In genomic region chr5:74693176-74693575, GRCh38 we compare ENCODE assay signal across 17 cellular contexts. TPM values are rescaled to one million over a fixed set of nuclear protein-coding genes. Genes with fewer than 3 reads are reported as not detected.
DNase-seq lines count a peak whose midpoint lies in the region; ATAC-seq and TF ChIP-seq lines count a peak whose summit lies in the region.
"Had no signal": no experiment of that assay in that cellular context is flagged by ENCODE, and none has a peak within 500 bp of the region (broad histone marks: within the 10 kb centered on the region; RNA-seq: fewer than 3 reads in every experiment).

No MANE protein-coding gene starts in this region.

- no peak overlapping the region for H4K8ac ChIP-seq in trophoblast cell (ENCODE audit: low read depth, low read length)

- H3K9me3 Mint-ChIP-seq in GM23338: no peaks in the 10 kb centered on the region

- H2AK5ac ChIP-seq in trophoblast cell (ENCODE audit: low read length): no peak overlapping the region

- H4K91ac ChIP-seq in trophoblast cell (ENCODE audit: low read depth, low read length): no peak overlapping the region

- H2BK120ac ChIP-seq in trophoblast cell (ENCODE audit: insufficient read depth, low read length, poor library complexity): no peak overlapping the region

- no peak overlapping the region for H3K23ac ChIP-seq in trophoblast cell (ENCODE audit: low read length)

- no peak overlapping the region for H3K4me3 Mint-ChIP-seq in GM23338

- H3K9me2 ChIP-seq in GM23338 (ENCODE audit: insufficient read depth): no peaks in the 10 kb centered on the region

- no peaks in the 10 kb centered on the region for H3K4me1 Mint-ChIP-seq in GM23338

- H3K27ac Mint-ChIP-seq in GM23338: peak overlapping the region; percentile 36; the same call in 1 of the 2 replicates

- no peak overlapping the region for H3K14ac ChIP-seq in trophoblast cell (ENCODE audit: low read length)

- DNase-seq in GM23338 (ENCODE audit: low spot score): no peak
- DNase-seq in RWPE2 (ENCODE audit: low spot score): no peak
- DNase-seq in trophoblast cell: peak; percentile 52 to 79
- no peak for DNase-seq in stimulated activated naive CD4-positive, alpha-beta T cell (lab: John Stamatoyannopoulos, UW)
- DNase-seq in activated CD8-positive, alpha-beta memory T cell treated with anti-CD3 and anti-CD28 coated beads for 24 hours: no peak
- no peak for DNase-seq in DMS53 treated with DMSO at 0.1 percent for 48 hours (lab: John Stamatoyannopoulos, UW; ENCODE audit: unreplicated experiment)
- DNase-seq: BE2C, DMS 273 treated with DMSO at 0.1 percent for 48 hours, NCI-H1048, NCI-H146, NCI-H69, SHP77 had no signal

- H3K27me3 ChIP-seq in GM23338 (ENCODE audit: insufficient read depth) (no peaks in the 10 kb centered on the region), RWPE2 (ENCODE audit: insufficient read depth, poor library complexity, severe bottlenecking) (no peaks in the 10 kb centered on the region), trophoblast cell (ENCODE audit: insufficient read depth, low read length) (no peaks in the 10 kb centered on the region)
- H3K27me3 ChIP-seq: BE2C had no signal

- H3F3A ChIP-seq in GM23338 (replicated peaks; ENCODE audit: low read depth): no peaks in the 10 kb centered on the region

- H3K18ac ChIP-seq in trophoblast cell (ENCODE audit: low read length): no peak overlapping the region

- peaks cover 29% of the 10 kb centered on the region for H3K36me3 Mint-ChIP-seq in GM23338 (ENCODE audit: low read depth)

- H3K27me3 Mint-ChIP-seq in GM23338 (ENCODE audit: insufficient read depth, low read depth, poor library complexity): no peaks in the 10 kb centered on the region

- H4K20me1 ChIP-seq in GM23338 (replicated peaks; ENCODE audit: insufficient read depth): no peaks in the 10 kb centered on the region

- no peak for ATAC-seq in GM23338
- ATAC-seq in RWPE2 (ENCODE audit: low read depth): peak; percentile 78
- ATAC-seq in esophagus mucosa: peak; percentile 52
- ATAC-seq: HCT116, K562, Panc1, SK-N-SH treated with all-trans-retinoic acid at 6 μM for 48 hours had no signal

- H3K79me1 ChIP-seq in trophoblast cell (ENCODE audit: low read length): no peaks in the 10 kb centered on the region

- H3K27ac ChIP-seq in GM23338 (ENCODE audit: low read depth) (no peak overlapping the region), RWPE2 (ENCODE audit: poor library complexity, severe bottlenecking) (no peak overlapping the region), trophoblast cell (ENCODE audit: low read depth, low read length) (no peak overlapping the region)

- TF ChIP-seq CTCF in GM23338 (conservative IDR thresholded peaks at IDR 0.05; ENCODE audit: low read depth in 2 of 2) (no peak), RWPE2 (IDR thresholded peaks at IDR 0.05; ENCODE audit: poor library complexity, severe bottlenecking) (no peak)

- no peak overlapping the region for H3K4ac ChIP-seq in trophoblast cell (ENCODE audit: low read depth, low read length)

- H2BK5ac ChIP-seq in trophoblast cell (ENCODE audit: low read depth, low read length, poor library complexity): no peak overlapping the region

- H3K36me3 ChIP-seq in GM23338 (ENCODE audit: insufficient read depth) (peaks cover 13% of the 10 kb centered on the region; the same call in 1 of the 2 replicates), RWPE2 (ENCODE audit: low read depth) (peaks cover 78% of the 10 kb centered on the region), trophoblast cell (ENCODE audit: control insufficient read depth in 1 of 2, insufficient read depth in 2 of 2, low read length in 2 of 2) (peaks cover 7 to 9% of the 10 kb centered on the region in 2 experiments)

- H3K4me1 ChIP-seq in GM23338 (ENCODE audit: insufficient read depth) (no peaks in the 10 kb centered on the region), RWPE2 (ENCODE audit: insufficient read depth, poor library complexity, severe bottlenecking) (peaks cover 6% of the 10 kb centered on the region), trophoblast cell (ENCODE audit: control insufficient read depth in 1 of 2, insufficient read depth in 2 of 2, low read length in 2 of 2) (no peaks in the 10 kb centered on the region)
- H3K4me1 ChIP-seq: BE2C had no signal

- H3K9me3 ChIP-seq in RWPE2 (ENCODE audit: severe bottlenecking) (no peaks in the 10 kb centered on the region), trophoblast cell (ENCODE audit: insufficient read depth, low read depth, low read length) (peaks cover 1% of the 10 kb centered on the region)
- H3K9me3 ChIP-seq: BE2C had no signal

- no CpG with 5 or more reads among the region's 5 CpGs for WGBS in trophoblast cell (ENCODE audit: extremely low coverage, insufficient coverage, insufficient read length)

- no peak overlapping the region for H2AFZ ChIP-seq in GM23338
- H2AFZ ChIP-seq in trophoblast cell (ENCODE audit: insufficient read depth, low read length, poor library complexity): no peak overlapping the region

- H3K79me2 ChIP-seq in GM23338 (replicated peaks; ENCODE audit: insufficient read depth) (no peaks in the 10 kb centered on the region), trophoblast cell (ENCODE audit: control insufficient read depth, insufficient read depth, low read length, poor library complexity) (no peaks in the 10 kb centered on the region)

- H3K4me2 ChIP-seq in GM23338 (no peak overlapping the region), trophoblast cell (ENCODE audit: low read length) (no peak overlapping the region)

- H4K12ac ChIP-seq in trophoblast cell (ENCODE audit: low read depth, low read length): no peak overlapping the region

- H2BK12ac ChIP-seq in trophoblast cell (ENCODE audit: low read length): no peak overlapping the region

- no peak overlapping the region for H3K9ac ChIP-seq in trophoblast cell (ENCODE audit: low read length)

- H3K4me3 ChIP-seq in GM23338: no peak overlapping the region
- no peak overlapping the region for H3K4me3 ChIP-seq in RWPE2 (ENCODE audit: severe bottlenecking)
- H3K4me3 ChIP-seq in trophoblast cell (ENCODE audit: low read depth, low read length): no peak overlapping the region
- H3K4me3 ChIP-seq: K562 had no signal

TF ChIP-seq in GM23338, 12 proteins besides CTCF, POLR2A, EP300 and RAD21 (continues in another document):
- no peak for TF ChIP-seq NANOG (IDR thresholded peaks at IDR 0.05; ENCODE audit: borderline replicate concordance)
- no peak for TF ChIP-seq ZNF114 (CRISPR knock-in tag; IDR thresholded peaks at IDR 0.05)
- TF ChIP-seq EZH2phosphoT487 (IDR thresholded peaks at IDR 0.05; ENCODE audit: unreplicated experiment): no peak

RNA-seq across cellular contexts. Expression of gene HEXB, which starts 8.1 kb away (rescaled TPM):
- total RNA-seq in GM23338 (2014; rRNA removed; shearing (Covaris generic)): 57.8 and 70.8 TPM in 2 replicates
- polyA plus RNA-seq in GM23338 (2016; fragmentation: Nextera tagmentation; extraction: Ambion mirVana): 49.2 and 53.2 TPM in 2 replicates
- 52.6 TPM for total RNA-seq in esophagus mucosa
- polyA plus RNA-seq in trophoblast cell (2013): 56.0 and 58.6 TPM in 2 replicates

RNA-seq across cellular contexts. Expression of gene ENC1, which starts 52.6 kb away (rescaled TPM):
- total RNA-seq in GM23338 (2014; rRNA removed; shearing (Covaris generic)): 16.3 and 27.9 TPM in 2 replicates
- polyA plus RNA-seq in GM23338 (2016; fragmentation: Nextera tagmentation; extraction: Ambion mirVana): 7.1 and 8.2 TPM in 2 replicates
- total RNA-seq in esophagus mucosa: 2.6 TPM
- 143 and 145 TPM in 2 replicates for polyA plus RNA-seq in trophoblast cell (2013)

Comparison
In these comparisons a context has a peak if more than half of its experiments do, and no peak if none do; other contexts are left out.
1. DNase-seq: peak in trophoblast cell (2 of 2); none in GM23338 (single experiment), RWPE2 (single experiment), stimulated activated naive CD4-positive, alpha-beta T cell (0 of 6), activated CD8-positive, alpha-beta memory T cell treated with anti-CD3 and anti-CD28 coated beads for 24 hours (single experiment) and DMS53 treated with DMSO at 0.1 percent for 48 hours (single experiment).